17 cellular contexts compared by ENCODE assay signal in the genomic region with DNA sequence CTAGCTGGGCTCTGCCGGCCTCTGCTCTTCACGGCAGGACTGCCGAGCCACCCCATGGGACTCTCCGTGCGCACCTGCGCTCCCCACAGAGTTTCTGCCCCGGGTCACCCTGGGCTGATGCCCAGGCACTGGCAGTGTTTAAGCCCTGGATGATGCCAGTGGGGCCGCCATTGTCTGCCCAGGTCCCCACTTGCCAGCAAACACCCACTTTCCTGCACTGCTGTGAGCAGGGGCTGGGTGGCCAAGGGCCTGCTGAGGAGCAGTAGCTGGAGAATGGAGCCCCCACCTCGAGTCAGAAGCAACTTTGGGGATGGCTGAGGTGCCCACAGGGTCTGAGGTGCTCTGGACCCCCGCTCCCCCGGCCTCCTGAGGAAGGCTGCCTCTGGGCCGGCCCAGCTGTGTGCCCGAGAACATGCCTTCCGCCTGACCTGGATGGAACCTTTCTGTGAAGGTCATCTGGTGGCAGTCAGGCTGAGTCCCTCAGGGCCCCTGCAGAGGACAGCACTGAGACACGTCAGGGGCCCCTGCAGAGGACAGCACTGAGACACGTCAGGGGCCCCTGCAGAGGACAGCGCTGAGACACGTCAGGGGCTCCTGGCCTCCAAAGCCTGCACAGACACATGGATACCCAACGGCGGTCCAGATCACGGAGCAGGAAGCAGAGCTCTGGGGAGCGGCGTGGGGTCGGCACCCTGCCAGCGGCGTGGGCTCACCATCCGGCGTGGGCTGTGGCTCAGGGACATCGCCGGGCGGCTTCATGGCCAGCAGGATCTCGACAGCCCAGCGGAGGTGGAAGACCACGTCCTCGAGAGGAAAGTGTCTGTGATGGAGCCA.
DNase-seq lines count a peak whose midpoint lies in the region; ATAC-seq lines count a peak whose summit lies in the region.
"Had no signal": no experiment of that assay in that cellular context is flagged by ENCODE, and none has a peak within 500 bp of the region (broad histone marks: within the 10 kb centered on the region; RNA-seq: fewer than 3 reads in every experiment).

No MANE protein-coding gene starts in this region.

- no peak overlapping the region for H3K23ac ChIP-seq in neuronal stem cell (ENCODE audit: low read depth, low read length, poor library complexity)

- H3K9me3 ChIP-seq in neuronal stem cell (replicated peaks in 1 of 2; ENCODE audit: control insufficient read depth in 2 of 2, insufficient read depth in 1 of 2, low read depth in 1 of 2, low read length in 2 of 2) (peaks cover 2 to 5% of the 10 kb centered on the region in 2 donors), aorta (ENCODE audit: control insufficient read depth, low read length) (peaks cover 4% of the 10 kb centered on the region)
- H3K9me3 ChIP-seq: MG63 had no signal

- no peak overlapping the region for H4K91ac ChIP-seq in neuronal stem cell (ENCODE audit: low read depth, low read length, poor library complexity)

- H3K4me1 ChIP-seq in neuronal stem cell (ENCODE audit: control insufficient read depth in 2 of 2, insufficient read depth in 1 of 2, low read depth in 1 of 2, low read length in 2 of 2) (peaks cover 0 to 5% of the 10 kb centered on the region in 2 donors), aorta (ENCODE audit: control insufficient read depth in 1 of 2, insufficient read depth in 2 of 2, low read length in 2 of 2) (no peaks in the 10 kb centered on the region)

- H3K36me3 ChIP-seq in neuronal stem cell (replicated peaks in 1 of 2; ENCODE audit: control insufficient read depth in 2 of 2, insufficient read depth in 2 of 2, low read length in 2 of 2), result no peaks in the 10 kb centered on the region
- H3K36me3 ChIP-seq in aorta (ENCODE audit: control insufficient read depth in 1 of 2, insufficient read depth in 2 of 2, low read length in 1 of 2), result no peaks in the 10 kb centered on the region
- H3K36me3 ChIP-seq: MG63 had no signal

- DNase-seq in cardiac septum (ENCODE audit: low spot score) (peak; percentile 66), left cardiac atrium (no peak), islet precursor cell (peak; percentile 47), neuronal stem cell (ENCODE audit: low spot score) (no peak), aorta (peak; percentile 26 to 66), NCI-H1048 (lab: John Stamatoyannopoulos, UW) (no peak), midbrain (lab: John Stamatoyannopoulos, UW) (no peak), NCI-H187 treated with DMSO at 0.1 percent for 48 hours (lab: John Stamatoyannopoulos, UW) (no peak)
- DNase-seq: HFFc6, MG63, NCI-H1105, NCI-H187, NCI-H446, NCI-H774, PC-9, SHP77 had no signal

- intact Hi-C loops in cardiac septum (cut with DNase I) (no loop called here), left cardiac atrium (cut with DNase I) (no loop called here), aorta (cut with DNase I) (no loop called here)

- no peak overlapping the region for H2BK12ac ChIP-seq in neuronal stem cell (ENCODE audit: low read length)

- H3K27ac ChIP-seq in neuronal stem cell (replicated peaks; ENCODE audit: low read length) (no peak overlapping the region), aorta (ENCODE audit: low read depth in 1 of 2, low read length in 2 of 2) (no peak overlapping the region)
- H3K27ac ChIP-seq: PC-9 had no signal

- ATAC-seq in left cardiac atrium (no peak), aorta (ENCODE audit: low FRiP score) (no peak)

- no peak overlapping the region for H3K4ac ChIP-seq in neuronal stem cell (ENCODE audit: low read length)

- no peak overlapping the region for H2BK5ac ChIP-seq in neuronal stem cell (ENCODE audit: low read length)

- H3K4me3 ChIP-seq in neuronal stem cell (ENCODE audit: low read length in 2 of 2) (no peak overlapping the region), aorta (ENCODE audit: low read length in 2 of 2) (no peak overlapping the region)
- H3K4me3 ChIP-seq: GM23338, MG63, PC-9 had no signal

- H3K18ac ChIP-seq in neuronal stem cell (ENCODE audit: low read length), result peak overlapping the region; percentile 67

- H2AK5ac ChIP-seq in neuronal stem cell (ENCODE audit: low read depth, low read length), result peak overlapping the region; percentile 91

- peak overlapping the region; percentile 83 for H3K14ac ChIP-seq in neuronal stem cell (ENCODE audit: low read length)

- H3K4me2 ChIP-seq in neuronal stem cell (ENCODE audit: insufficient read depth, low read length, poor library complexity, severe bottlenecking), result no peak overlapping the region
- H3K4me2 ChIP-seq: PC-9 had no signal

- H3K27me3 ChIP-seq in neuronal stem cell (ENCODE audit: control insufficient read depth in 3 of 3, insufficient read depth in 3 of 3, low read depth in 1 of 3, low read length in 3 of 3) (peaks cover 0 to 29% (median 0%) of the 10 kb centered on the region in 3 experiments), aorta (ENCODE audit: control insufficient read depth in 1 of 2, insufficient read depth in 2 of 2, low read length in 1 of 2) (no peaks in the 10 kb centered on the region)
- H3K27me3 ChIP-seq: MG63 had no signal

- peak overlapping the region; percentile 41 for H2BK15ac ChIP-seq in neuronal stem cell (ENCODE audit: low read length)

- peaks cover 4% of the 10 kb centered on the region for H3K79me1 ChIP-seq in neuronal stem cell (ENCODE audit: low read depth, low read length)

- no peak overlapping the region for H4K8ac ChIP-seq in neuronal stem cell (ENCODE audit: low read depth, low read length)

- H3K9ac ChIP-seq in neuronal stem cell (ENCODE audit: low read depth, low read length, poor library complexity), result no peak overlapping the region

- WGBS in neuronal stem cell (ENCODE audit: extremely low coverage in 2 of 2, insufficient read length in 2 of 2, insufficient replicate concordance in 1 of 2), 2 donors, result no CpG with 5 or more reads among the region's 35 CpGs
- 84 to 86% methylated on average over 33 to 35 of the region's 35 CpGs for WGBS in aorta, 2 donors

- H2BK120ac ChIP-seq in neuronal stem cell (ENCODE audit: low read depth, low read length), result no peak overlapping the region

- no peak overlapping the region for H2AFZ ChIP-seq in neuronal stem cell (ENCODE audit: low read length)
- H2AFZ ChIP-seq: PC-9 had no signal

Comparison
In these comparisons a context has a peak if more than half of its experiments do, and no peak if none do; other contexts are left out.
1. DNase-seq: peak in cardiac septum (single experiment), islet precursor cell (single experiment) and aorta (2 of 2); none in left cardiac atrium (single experiment), neuronal stem cell (single experiment), NCI-H1048 (single experiment), midbrain (single experiment) and NCI-H187 treated with DMSO at 0.1 percent for 48 hours (single experiment).